In the genomic region with DNA sequence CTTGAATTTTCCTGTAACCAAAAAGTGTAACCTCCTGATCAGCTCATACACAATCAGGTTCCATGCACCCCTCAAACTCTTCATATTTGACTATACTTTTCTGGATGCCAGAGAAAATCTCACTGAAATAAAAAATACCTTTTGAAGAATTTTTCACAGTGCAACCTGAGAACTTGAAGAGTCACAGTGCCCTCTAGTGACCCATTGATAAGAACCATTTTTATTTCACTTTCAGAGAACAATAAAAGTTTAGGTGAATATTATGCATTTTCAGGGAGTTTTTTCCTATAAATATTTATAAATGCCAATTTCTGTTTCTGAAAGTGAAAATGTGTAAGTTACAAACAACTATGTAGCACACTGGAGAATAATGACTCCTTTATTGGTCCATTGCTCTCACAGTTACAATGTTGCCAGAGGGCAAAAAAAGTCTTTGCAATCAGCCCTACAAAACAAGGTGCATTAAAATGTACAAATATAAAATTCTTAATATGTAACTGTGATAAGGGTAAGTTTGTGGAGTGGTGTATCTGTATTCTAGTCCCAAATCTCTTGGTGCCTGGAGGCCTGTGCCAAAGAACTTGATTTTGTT, we compare ENCODE assay signal across 8 cellular contexts.
DNase-seq lines count a peak whose midpoint lies in the region; ATAC-seq and TF ChIP-seq lines count a peak whose summit lies in the region.

No MANE protein-coding gene starts in this region.

- H3K4me3 Mint-ChIP-seq in HFFc6: no peak overlapping the region

- in situ Hi-C loops in SK-MEL-5 (cut with HindIII; ENCODE audit: low pct_unique_long_range_greater_than_20kb, low sequenced_read_pairs): no loop called here

- no peaks in the 10 kb centered on the region for H3K9me3 Mint-ChIP-seq in HFFc6

- H3K27ac Mint-ChIP-seq in HFFc6: no peak overlapping the region

- no peaks in the 10 kb centered on the region for H3K4me1 Mint-ChIP-seq in HFFc6 (ENCODE audit: low read depth)

- no peaks in the 10 kb centered on the region for H3K27me3 Mint-ChIP-seq in HFFc6 (ENCODE audit: insufficient read depth)

- no peaks in the 10 kb centered on the region for H3K36me3 Mint-ChIP-seq in HFFc6 (ENCODE audit: low read depth)

- TF ChIP-seq CTCF in HFFc6 (IDR thresholded peaks at IDR 0.05): peak; percentile 80

- ATAC-seq in HG03025 (IDR thresholded peaks at IDR 0.05; ENCODE audit: low FRiP score, unreplicated experiment) (no peak), HG02571 (IDR thresholded peaks at IDR 0.05; ENCODE audit: unreplicated experiment) (no peak)

- DNase-seq in DMS53 (lab: John Stamatoyannopoulos, UW): peak; percentile 64
- peak; percentile 15 for DNase-seq in HFFc6
- DNase-seq in SK-MEL-5 (ENCODE audit: low read depth, low spot score): peak; percentile 36
- DNase-seq in hepatic stellate cell (ENCODE audit: low spot score): peak; percentile 0
- no peak for DNase-seq in NCI-H226
- DNase-seq in activated gamma-delta T cell (lab: John Stamatoyannopoulos, UW): no peak

Comparison
In these comparisons a context has a peak if more than half of its experiments do, and no peak if none do; other contexts are left out.
1. DNase-seq: peak in DMS53 (single experiment), HFFc6 (single experiment), SK-MEL-5 (single experiment) and hepatic stellate cell (single experiment); none in NCI-H226 (single experiment) and activated gamma-delta T cell (single experiment).